Comparison of ENCODE assay signal across 25 cellular contexts in the genomic region with DNA sequence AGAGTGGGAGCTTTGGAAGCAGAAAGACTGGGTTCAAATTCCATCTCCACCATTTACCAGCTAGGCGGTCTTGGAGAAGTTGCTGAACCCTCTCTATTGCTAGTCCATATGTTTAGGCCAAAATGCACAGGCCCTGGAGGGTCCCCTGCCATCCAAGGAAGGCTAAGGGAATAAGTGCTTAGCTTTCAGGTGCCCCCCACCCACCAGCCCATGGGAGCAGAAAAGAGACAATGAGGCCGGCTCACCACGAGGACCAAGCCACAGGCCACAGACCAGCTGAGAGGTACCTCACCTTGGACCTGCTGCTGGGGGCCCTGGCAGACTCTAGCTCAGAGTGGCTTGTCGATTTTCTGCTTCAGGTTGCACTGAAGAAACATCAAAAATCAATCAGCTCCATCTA.
DNase-seq lines count a peak whose midpoint lies in the region; ATAC-seq and TF ChIP-seq lines count a peak whose summit lies in the region.
"Had no signal": no experiment of that assay in that cellular context is flagged by ENCODE, and none has a peak within 500 bp of the region (broad histone marks: within the 10 kb centered on the region; RNA-seq: fewer than 3 reads in every experiment).

No MANE protein-coding gene starts in this region.

- H3K27me3 ChIP-seq in sigmoid colon (no peaks in the 10 kb centered on the region), vagina (no peaks in the 10 kb centered on the region)
- H3K27me3 ChIP-seq: BLaER1 treated with 17β-estradiol and CSF1 and Interleukin-3, amounts not matched to agents 10 nM and 100 nM had no signal

- TF ChIP-seq EP300 in sigmoid colon (IDR thresholded peaks at IDR 0.05) = no peak

- no peak overlapping the region for H3K4me3 Mint-ChIP-seq in CD14-positive monocyte
- H3K4me3 Mint-ChIP-seq: CD4-positive, alpha-beta memory T cell; GM23338 had no signal

- H3K27ac ChIP-seq in sigmoid colon = no peak overlapping the region
- no peak overlapping the region for H3K27ac ChIP-seq in vagina
- H3K27ac ChIP-seq: BLaER1 treated with 17β-estradiol and CSF1 and Interleukin-3, amounts not matched to agents 10 nM and 100 nM; HL-60; KMS-11 had no signal

- H3K27ac Mint-ChIP-seq in CD14-positive monocyte = no peak overlapping the region
- H3K27ac Mint-ChIP-seq: CD4-positive, alpha-beta memory T cell; GM23338; IgD-negative memory B cell had no signal

- TF ChIP-seq CTCF in sigmoid colon (IDR thresholded peaks at IDR 0.05) = no peak
- no peak for TF ChIP-seq CTCF in vagina (IDR thresholded peaks at IDR 0.05)
- no peak for TF ChIP-seq CTCF in mucosa of descending colon (IDR thresholded peaks at IDR 0.05)
- no peak for TF ChIP-seq CTCF in CD14-positive monocyte (IDR thresholded peaks at IDR 0.05)

- H3K36me3 Mint-ChIP-seq in CD14-positive monocyte = no peaks in the 10 kb centered on the region
- H3K36me3 Mint-ChIP-seq: CD4-positive, alpha-beta memory T cell had no signal

- no peaks in the 10 kb centered on the region for H3K9me3 Mint-ChIP-seq in CD14-positive monocyte
- H3K9me3 Mint-ChIP-seq: GM23338, IgD-negative memory B cell had no signal

- H3K36me3 ChIP-seq in sigmoid colon (no peaks in the 10 kb centered on the region), vagina (no peaks in the 10 kb centered on the region), mucosa of descending colon (ENCODE audit: low read depth) (no peaks in the 10 kb centered on the region)
- H3K36me3 ChIP-seq: BLaER1 treated with 17β-estradiol and CSF1 and Interleukin-3, amounts not matched to agents 10 nM and 100 nM had no signal

- TF ChIP-seq POLR2A in sigmoid colon (IDR thresholded peaks at IDR 0.05) (no peak), vagina (IDR thresholded peaks at IDR 0.05) (no peak)

- peaks cover 0 to 6% (median 6%) of the 10 kb centered on the region in 3 donors for H3K27me3 Mint-ChIP-seq in CD14-positive monocyte (ENCODE audit: low read depth in 3 of 3)

- H3K4me3 ChIP-seq in sigmoid colon (no peak overlapping the region), vagina (no peak overlapping the region), mucosa of descending colon (no peak overlapping the region)
- H3K4me3 ChIP-seq: BLaER1 treated with 17β-estradiol and CSF1 and Interleukin-3, amounts not matched to agents 10 nM and 100 nM; GM23338 had no signal

- no peaks in the 10 kb centered on the region for H3K9me3 ChIP-seq in sigmoid colon
- no peaks in the 10 kb centered on the region for H3K9me3 ChIP-seq in vagina
- H3K9me3 ChIP-seq in mucosa of descending colon = no peaks in the 10 kb centered on the region
- H3K9me3 ChIP-seq: BLaER1 treated with 17β-estradiol and CSF1 and Interleukin-3, amounts not matched to agents 10 nM and 100 nM had no signal

- no peaks in the 10 kb centered on the region for H3K4me1 Mint-ChIP-seq in CD14-positive monocyte
- H3K4me1 Mint-ChIP-seq: CD4-positive, alpha-beta memory T cell; IgD-negative memory B cell had no signal

- DNase-seq in cardiac septum (ENCODE audit: low spot score) (peak; percentile 59), left cardiac atrium (no peak), left lobe of liver (ENCODE audit: low spot score) (peak; percentile 28), sigmoid colon (peak; percentile 48), vagina (ENCODE audit: extremely low spot score in 2 of 2) (peak; percentile 34 to 74), mucosa of descending colon (no peak), CD14-positive monocyte (ENCODE audit: low spot score) (no peak)
- DNase-seq: AML-193; CD4-positive, alpha-beta memory T cell; COR-L47; HCEC 1CT; MM.1S; NCI-H2029; NCI-H446 treated with DMSO at 0.1 percent for 48 hours; NCI-H526; NCI-H82; NK-92 treated with Interleukin-12 subunit alpha and Interleukin-12 subunit beta, amount 100 ng/mL, for 24 hours; PC-3; Right ventricle myocardium superior had no signal

- intact Hi-C loops in cardiac septum (cut with DNase I) (no loop called here), left cardiac atrium (cut with DNase I) (no loop called here), sigmoid colon (cut with DNase I) (no loop called here), vagina (cut with DNase I) (no loop called here), mucosa of descending colon (cut with DNase I, micrococcal nuclease) (no loop called here), CD14-positive monocyte (cut with micrococcal nuclease) (no loop called here)

- WGBS in sigmoid colon, 2 donors = 76 to 78% methylated on average over 4 of the region's 4 CpGs

- no peak for ATAC-seq in left cardiac atrium
- no peak for ATAC-seq in left lobe of liver
- no peak for ATAC-seq in GM19452 (IDR thresholded peaks at IDR 0.05; ENCODE audit: unreplicated experiment)
- no peak for ATAC-seq in mucosa of descending colon
- ATAC-seq: GM23338, PC-3 had no signal

- H3K4me1 ChIP-seq in sigmoid colon (no peaks in the 10 kb centered on the region), vagina (no peaks in the 10 kb centered on the region), mucosa of descending colon (ENCODE audit: low read depth) (no peaks in the 10 kb centered on the region)

Comparison
In these comparisons a context has a peak if more than half of its experiments do, and no peak if none do; other contexts are left out.
1. DNase-seq: peak in cardiac septum (single experiment), left lobe of liver (single experiment), sigmoid colon (single experiment) and vagina (2 of 2); none in left cardiac atrium (single experiment), mucosa of descending colon (0 of 3) and CD14-positive monocyte (single experiment).